Comparison of ENCODE assay signal across 1 cellular context in genomic region chr16:74997042-74997491, GRCh38.
TF ChIP-seq lines count a peak whose summit lies in the region.

No MANE protein-coding gene starts in this region.

TF ChIP-seq in HepG2, 621 proteins besides CTCF, POLR2A, EP300 and RAD21 (continued from another document and continues in another):
- TF ChIP-seq, protein P1, sequence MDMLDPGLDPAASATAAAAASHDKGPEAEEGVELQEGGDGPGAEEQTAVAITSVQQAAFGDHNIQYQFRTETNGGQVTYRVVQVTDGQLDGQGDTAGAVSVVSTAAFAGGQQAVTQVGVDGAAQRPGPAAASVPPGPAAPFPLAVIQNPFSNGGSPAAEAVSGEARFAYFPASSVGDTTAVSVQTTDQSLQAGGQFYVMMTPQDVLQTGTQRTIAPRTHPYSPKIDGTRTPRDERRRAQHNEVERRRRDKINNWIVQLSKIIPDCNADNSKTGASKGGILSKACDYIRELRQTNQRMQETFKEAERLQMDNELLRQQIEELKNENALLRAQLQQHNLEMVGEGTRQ (IDR thresholded peaks at IDR 0.05; ENCODE audit: low read depth, low read length): no peak
- TF ChIP-seq, protein P1 (CRISPR knock-in tag; IDR thresholded peaks at IDR 0.05; ENCODE audit: borderline replicate concordance): no peak
- TF ChIP-seq REXO4 (CRISPR knock-in tag; IDR thresholded peaks at IDR 0.05; ENCODE audit: borderline replicate concordance) (no peak), U2AF1 (optimal IDR thresholded peaks at IDR 0.05; ENCODE audit: low read depth, low read length) (no peak), SCMH1 (CRISPR knock-in tag; IDR thresholded peaks at IDR 0.05; ENCODE audit: borderline replicate concordance) (no peak), MTA3 (CRISPR knock-in tag; IDR thresholded peaks at IDR 0.05) (no peak), MTA1 (CRISPR knock-in tag; IDR thresholded peaks at IDR 0.05; ENCODE audit: borderline replicate concordance) (no peak), ZFP82 (CRISPR knock-in tag; IDR thresholded peaks at IDR 0.05; ENCODE audit: borderline replicate concordance) (no peak), BHLHE40 (IDR thresholded peaks at IDR 0.05; ENCODE audit: low read length) (no peak), ZNF484 (CRISPR knock-in tag; IDR thresholded peaks at IDR 0.05; ENCODE audit: borderline replicate concordance, low read depth) (no peak), TP53 (CRISPR knock-in tag; conservative IDR thresholded peaks at IDR 0.05) (no peak), ZNF432 (CRISPR knock-in tag; IDR thresholded peaks at IDR 0.05; ENCODE audit: borderline replicate concordance) (no peak), CHD2 (IDR thresholded peaks at IDR 0.05; ENCODE audit: low read depth, low read length) (no peak), ZNF34 (CRISPR knock-in tag; IDR thresholded peaks at IDR 0.05; ENCODE audit: borderline replicate concordance) (no peak), THRA (CRISPR knock-in tag; IDR thresholded peaks at IDR 0.05; ENCODE audit: borderline replicate concordance) (peak; percentile 53; the same call in 1 of the 2 replicates), ATF1 (CRISPR knock-in tag; IDR thresholded peaks at IDR 0.05) (no peak), ZBTB7B (CRISPR knock-in tag; IDR thresholded peaks at IDR 0.05) (no peak), GATAD2A (CRISPR knock-in tag; IDR thresholded peaks at IDR 0.05) (peak; percentile 90), ZNF354B (CRISPR knock-in tag; IDR thresholded peaks at IDR 0.05) (no peak), MAFF (IDR thresholded peaks at IDR 0.05; ENCODE audit: low read depth, low read length) (no peak), SP140L (CRISPR knock-in tag; IDR thresholded peaks at IDR 0.05; ENCODE audit: borderline replicate concordance) (no peak), GPN1 (CRISPR knock-in tag; IDR thresholded peaks at IDR 0.05; ENCODE audit: borderline replicate concordance) (no peak), ZBTB7A (CRISPR knock-in tag; IDR thresholded peaks at IDR 0.05) (no peak), ISL2 (CRISPR knock-in tag; IDR thresholded peaks at IDR 0.05) (0 out of 2 replicates have a peak, but pooled peaks have one; percentile 41), FOXO1 (CRISPR knock-in tag; IDR thresholded peaks at IDR 0.05) (peak; percentile 55; the same call in 1 of the 2 replicates), BRD4 (CRISPR knock-in tag; IDR thresholded peaks at IDR 0.05) (no peak), ZSCAN30 (CRISPR knock-in tag; IDR thresholded peaks at IDR 0.05) (no peak), KIAA2018 (CRISPR knock-in tag; IDR thresholded peaks at IDR 0.05; ENCODE audit: borderline replicate concordance) (no peak), MBNL3 (CRISPR knock-in tag; conservative IDR thresholded peaks at IDR 0.05) (no peak), ZNF816 (CRISPR knock-in tag; IDR thresholded peaks at IDR 0.05; ENCODE audit: borderline replicate concordance) (no peak), CBX1 (IDR thresholded peaks at IDR 0.05; ENCODE audit: low read depth) (no peak), ZMYM3 (CRISPR knock-in tag; IDR thresholded peaks at IDR 0.05) (peak; percentile 74), ZNF562 (CRISPR knock-in tag; IDR thresholded peaks at IDR 0.05; ENCODE audit: borderline replicate concordance) (no peak), ZNF713 (CRISPR knock-in tag; IDR thresholded peaks at IDR 0.05) (no peak), HHEX (CRISPR knock-in tag; IDR thresholded peaks at IDR 0.05) (no peak), NCOA5 (CRISPR knock-in tag; IDR thresholded peaks at IDR 0.05) (no peak)
- TF ChIP-seq, protein P2, sequence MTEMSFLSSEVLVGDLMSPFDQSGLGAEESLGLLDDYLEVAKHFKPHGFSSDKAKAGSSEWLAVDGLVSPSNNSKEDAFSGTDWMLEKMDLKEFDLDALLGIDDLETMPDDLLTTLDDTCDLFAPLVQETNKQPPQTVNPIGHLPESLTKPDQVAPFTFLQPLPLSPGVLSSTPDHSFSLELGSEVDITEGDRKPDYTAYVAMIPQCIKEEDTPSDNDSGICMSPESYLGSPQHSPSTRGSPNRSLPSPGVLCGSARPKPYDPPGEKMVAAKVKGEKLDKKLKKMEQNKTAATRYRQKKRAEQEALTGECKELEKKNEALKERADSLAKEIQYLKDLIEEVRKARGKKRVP (CRISPR knock-in tag; IDR thresholded peaks at IDR 0.05): peak in 1 of 2 experiments; percentile 96; a peak in 2 of 4 replicates
- TF ChIP-seq, protein P3, sequence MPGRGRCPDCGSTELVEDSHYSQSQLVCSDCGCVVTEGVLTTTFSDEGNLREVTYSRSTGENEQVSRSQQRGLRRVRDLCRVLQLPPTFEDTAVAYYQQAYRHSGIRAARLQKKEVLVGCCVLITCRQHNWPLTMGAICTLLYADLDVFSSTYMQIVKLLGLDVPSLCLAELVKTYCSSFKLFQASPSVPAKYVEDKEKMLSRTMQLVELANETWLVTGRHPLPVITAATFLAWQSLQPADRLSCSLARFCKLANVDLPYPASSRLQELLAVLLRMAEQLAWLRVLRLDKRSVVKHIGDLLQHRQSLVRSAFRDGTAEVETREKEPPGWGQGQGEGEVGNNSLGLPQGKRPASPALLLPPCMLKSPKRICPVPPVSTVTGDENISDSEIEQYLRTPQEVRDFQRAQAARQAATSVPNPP (CRISPR knock-in tag; IDR thresholded peaks at IDR 0.05): no peak
- TF ChIP-seq, protein P4, sequence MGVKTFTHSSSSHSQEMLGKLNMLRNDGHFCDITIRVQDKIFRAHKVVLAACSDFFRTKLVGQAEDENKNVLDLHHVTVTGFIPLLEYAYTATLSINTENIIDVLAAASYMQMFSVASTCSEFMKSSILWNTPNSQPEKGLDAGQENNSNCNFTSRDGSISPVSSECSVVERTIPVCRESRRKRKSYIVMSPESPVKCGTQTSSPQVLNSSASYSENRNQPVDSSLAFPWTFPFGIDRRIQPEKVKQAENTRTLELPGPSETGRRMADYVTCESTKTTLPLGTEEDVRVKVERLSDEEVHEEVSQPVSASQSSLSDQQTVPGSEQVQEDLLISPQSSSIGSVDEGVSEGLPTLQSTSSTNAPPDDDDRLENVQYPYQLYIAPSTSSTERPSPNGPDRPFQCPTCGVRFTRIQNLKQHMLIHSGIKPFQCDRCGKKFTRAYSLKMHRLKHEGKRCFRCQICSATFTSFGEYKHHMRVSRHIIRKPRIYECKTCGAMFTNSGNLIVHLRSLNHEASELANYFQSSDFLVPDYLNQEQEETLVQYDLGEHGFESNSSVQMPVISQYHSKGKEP (CRISPR knock-in tag; IDR thresholded peaks at IDR 0.05): no peak
- TF ChIP-seq, protein P5, sequence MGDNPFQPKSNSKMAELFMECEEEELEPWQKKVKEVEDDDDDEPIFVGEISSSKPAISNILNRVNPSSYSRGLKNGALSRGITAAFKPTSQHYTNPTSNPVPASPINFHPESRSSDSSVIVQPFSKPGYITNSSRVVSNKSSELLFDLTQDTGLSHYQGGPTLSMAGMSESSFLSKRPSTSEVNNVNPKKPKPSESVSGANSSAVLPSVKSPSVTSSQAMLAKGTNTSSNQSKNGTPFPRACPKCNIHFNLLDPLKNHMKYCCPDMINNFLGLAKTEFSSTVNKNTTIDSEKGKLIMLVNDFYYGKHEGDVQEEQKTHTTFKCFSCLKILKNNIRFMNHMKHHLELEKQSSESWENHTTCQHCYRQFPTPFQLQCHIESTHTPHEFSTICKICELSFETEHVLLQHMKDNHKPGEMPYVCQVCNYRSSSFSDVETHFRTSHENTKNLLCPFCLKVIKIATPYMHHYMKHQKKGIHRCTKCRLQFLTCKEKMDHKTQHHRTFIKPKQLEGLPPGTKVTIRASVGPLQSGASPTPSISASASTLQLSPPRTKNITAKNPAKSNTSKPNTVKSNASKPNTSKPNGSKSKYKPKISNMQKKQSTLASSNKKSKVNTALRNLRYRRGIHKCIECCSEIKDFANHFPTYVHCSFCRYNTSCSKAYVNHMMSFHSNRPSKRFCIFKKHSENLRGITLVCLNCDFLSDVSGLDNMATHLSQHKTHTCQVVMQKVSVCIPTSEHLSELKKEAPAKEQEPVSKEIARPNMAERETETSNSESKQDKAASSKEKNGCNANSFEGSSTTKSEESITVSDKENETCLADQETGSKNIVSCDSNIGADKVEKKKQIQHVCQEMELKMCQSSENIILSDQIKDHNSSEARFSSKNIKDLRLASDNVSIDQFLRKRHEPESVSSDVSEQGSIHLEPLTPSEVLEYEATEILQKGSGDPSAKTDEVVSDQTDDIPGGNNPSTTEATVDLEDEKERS (CRISPR knock-in tag; IDR thresholded peaks at IDR 0.05): no peak
- TF ChIP-seq, protein P6, sequence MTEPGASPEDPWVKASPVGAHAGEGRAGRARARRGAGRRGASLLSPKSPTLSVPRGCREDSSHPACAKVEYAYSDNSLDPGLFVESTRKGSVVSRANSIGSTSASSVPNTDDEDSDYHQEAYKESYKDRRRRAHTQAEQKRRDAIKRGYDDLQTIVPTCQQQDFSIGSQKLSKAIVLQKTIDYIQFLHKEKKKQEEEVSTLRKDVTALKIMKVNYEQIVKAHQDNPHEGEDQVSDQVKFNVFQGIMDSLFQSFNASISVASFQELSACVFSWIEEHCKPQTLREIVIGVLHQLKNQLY (CRISPR knock-in tag; IDR thresholded peaks at IDR 0.05): no peak; the same call in 1 of the 2 replicates
- TF ChIP-seq, protein P7, sequence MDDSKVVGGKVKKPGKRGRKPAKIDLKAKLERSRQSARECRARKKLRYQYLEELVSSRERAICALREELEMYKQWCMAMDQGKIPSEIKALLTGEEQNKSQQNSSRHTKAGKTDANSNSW (CRISPR knock-in tag; IDR thresholded peaks at IDR 0.05; ENCODE audit: borderline replicate concordance): no peak
